Comparison of ENCODE assay signal across 8 cellular contexts in genomic region chr14:49972199-49972671, GRCh38.
DNase-seq lines count a peak whose midpoint lies in the region; ATAC-seq and TF ChIP-seq lines count a peak whose summit lies in the region.

No MANE protein-coding gene starts in this region.

- peak overlapping the region; percentile 67 for H3K4me3 Mint-ChIP-seq in stimulated activated memory B cell treated with anti-CD40 and anti-IgM and Interleukin-4, amounts not matched to agents 10 μg/mL and 1 μg/mL and 100 μg/mL, for 72 hours

- peaks cover 5% of the 10 kb centered on the region for H3K36me3 Mint-ChIP-seq in stimulated activated memory B cell treated with anti-CD40 and anti-IgM and Interleukin-4, amounts not matched to agents 10 μg/mL and 1 μg/mL and 100 μg/mL, for 72 hours

- peak overlapping the region; percentile 98 for H3K27ac Mint-ChIP-seq in stimulated activated memory B cell treated with anti-CD40 and anti-IgM and Interleukin-4, amounts not matched to agents 10 μg/mL and 1 μg/mL and 100 μg/mL, for 72 hours

- H3K27ac ChIP-seq in VCaP: peak overlapping the region; percentile 83

- no peaks in the 10 kb centered on the region for H3K27me3 Mint-ChIP-seq in stimulated activated memory B cell treated with anti-CD40 and anti-IgM and Interleukin-4, amounts not matched to agents 10 μg/mL and 1 μg/mL and 100 μg/mL, for 72 hours

- ATAC-seq in stimulated activated memory B cell treated with anti-CD40 and anti-IgM and Interleukin-4, amounts not matched to agents 10 μg/mL and 1 μg/mL and 100 μg/mL, for 72 hours: no peak

- DNase-seq in COLO668 (lab: John Stamatoyannopoulos, UW; ENCODE audit: unreplicated experiment): peak; percentile 30
- DNase-seq in LHCN-M2 (ENCODE audit: low read depth): peak; percentile 61
- DNase-seq in glomerular visceral epithelial cell (ENCODE audit: extremely low spot score): peak; percentile 35
- DNase-seq in occipital lobe (lab: John Stamatoyannopoulos, UW): no peak
- DNase-seq in AML-193 (lab: John Stamatoyannopoulos, UW): no peak
- no peak for DNase-seq in activated CD8-positive, alpha-beta memory T cell treated with anti-CD3 and anti-CD28 coated beads, Interleukin-2, amount 50 U/mL, for 48 hours

- peaks cover under 1% of the 10 kb centered on the region for H3K9me3 Mint-ChIP-seq in stimulated activated memory B cell treated with anti-CD40 and anti-IgM and Interleukin-4, amounts not matched to agents 10 μg/mL and 1 μg/mL and 100 μg/mL, for 72 hours

- peaks cover 63% of the 10 kb centered on the region for H3K4me1 Mint-ChIP-seq in stimulated activated memory B cell treated with anti-CD40 and anti-IgM and Interleukin-4, amounts not matched to agents 10 μg/mL and 1 μg/mL and 100 μg/mL, for 72 hours

- TF ChIP-seq CTCF in VCaP (conservative IDR thresholded peaks at IDR 0.05): no peak

Comparison
In these comparisons a context has a peak if more than half of its experiments do, and no peak if none do; other contexts are left out.
1. DNase-seq: peak in COLO668 (single experiment), LHCN-M2 (single experiment) and glomerular visceral epithelial cell (single experiment); none in occipital lobe (single experiment), AML-193 (0 of 2) and activated CD8-positive, alpha-beta memory T cell treated with anti-CD3 and anti-CD28 coated beads, Interleukin-2, amount 50 U/mL, for 48 hours (single experiment).